In the genomic region with DNA sequence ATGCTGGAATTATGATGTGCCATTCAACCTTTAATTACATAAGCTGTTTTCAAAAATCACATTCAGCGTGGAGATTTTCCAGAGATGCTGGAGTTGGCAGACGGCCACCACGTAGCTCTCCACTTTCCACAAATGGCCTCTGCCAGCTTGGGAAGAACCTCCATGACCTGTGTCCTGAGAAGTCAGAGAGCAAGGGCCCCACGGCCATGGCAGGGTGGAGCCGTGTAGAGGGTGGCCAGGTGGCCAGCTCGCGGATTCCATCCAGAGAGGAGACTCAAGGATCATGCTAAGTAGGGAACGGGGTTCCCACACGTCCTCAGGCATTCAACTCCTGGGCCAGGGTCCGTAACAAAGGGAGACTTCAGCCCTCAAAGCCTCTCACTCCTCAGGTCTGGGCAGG, we compare ENCODE assay signal across 9 cellular contexts. TPM values are rescaled to one million over a fixed set of nuclear protein-coding genes. Genes with fewer than 3 reads are reported as not detected.
DNase-seq lines count a peak whose midpoint lies in the region; ATAC-seq and TF ChIP-seq lines count a peak whose summit lies in the region.
"Had no signal": no experiment of that assay in that cellular context is flagged by ENCODE, and none has a peak within 500 bp of the region (broad histone marks: within the 10 kb centered on the region; RNA-seq: fewer than 3 reads in every experiment).

No MANE protein-coding gene starts in this region.

- TF ChIP-seq EP300 in suprapubic skin (IDR thresholded peaks at IDR 0.05) = no peak

- intact Hi-C loops in activated CD8-positive, alpha-beta T cell treated with anti-CD3 and anti-CD28 coated beads for 36 hours (cut with micrococcal nuclease) = loop anchor here (5.0 kb wide), 1 partner anchor 65 kb away; the partner anchor contains the start of gene FUCA1
- intact Hi-C loops in lower lobe of right lung (cut with DNase I) = no loop called here

- H3K4me1 Mint-ChIP-seq in activated CD8-positive, alpha-beta memory T cell treated with anti-CD3 and anti-CD28 coated beads, Interleukin-2, amount 10 ng/mL, durations not matched to agents 7 days and 5 days = peaks cover 13% of the 10 kb centered on the region
- peaks cover 13% of the 10 kb centered on the region for H3K4me1 Mint-ChIP-seq in activated CD8-positive, alpha-beta T cell treated with anti-CD3 and anti-CD28 coated beads for 36 hours (ENCODE audit: low read depth)

- H3K36me3 ChIP-seq in lower lobe of right lung = peaks cover 37% of the 10 kb centered on the region
- peaks cover 17% of the 10 kb centered on the region for H3K36me3 ChIP-seq in suprapubic skin
- H3K36me3 ChIP-seq: BE2C had no signal

- no peak for ATAC-seq in activated CD8-positive, alpha-beta memory T cell treated with anti-CD3 and anti-CD28 coated beads, Interleukin-2, amount 10 ng/mL, durations not matched to agents 7 days and 5 days
- ATAC-seq in activated CD8-positive, alpha-beta T cell treated with anti-CD3 and anti-CD28 coated beads for 36 hours = no peak
- ATAC-seq in lower lobe of right lung = no peak
- ATAC-seq in GM18868 (IDR thresholded peaks at IDR 0.05; ENCODE audit: unreplicated experiment) = no peak
- no peak for ATAC-seq in GM21381 (IDR thresholded peaks at IDR 0.05; ENCODE audit: unreplicated experiment)

- peaks cover 1% of the 10 kb centered on the region for H3K36me3 Mint-ChIP-seq in activated CD8-positive, alpha-beta memory T cell treated with anti-CD3 and anti-CD28 coated beads, Interleukin-2, amount 10 ng/mL, durations not matched to agents 7 days and 5 days
- H3K36me3 Mint-ChIP-seq in activated CD8-positive, alpha-beta T cell treated with anti-CD3 and anti-CD28 coated beads for 36 hours (ENCODE audit: low read depth) = peaks cover 17% of the 10 kb centered on the region

- 20% methylated on average over 5 of the region's 10 CpGs for WGBS in suprapubic skin

- TF ChIP-seq POLR2A in suprapubic skin (IDR thresholded peaks at IDR 0.05) = no peak

- peak overlapping the region; percentile 24 for H3K27ac Mint-ChIP-seq in activated CD8-positive, alpha-beta memory T cell treated with anti-CD3 and anti-CD28 coated beads, Interleukin-2, amount 10 ng/mL, durations not matched to agents 7 days and 5 days
- no peak overlapping the region for H3K27ac Mint-ChIP-seq in activated CD8-positive, alpha-beta T cell treated with anti-CD3 and anti-CD28 coated beads for 36 hours

- H3K9me3 ChIP-seq in lower lobe of right lung = no peaks in the 10 kb centered on the region
- H3K9me3 ChIP-seq in suprapubic skin = no peaks in the 10 kb centered on the region
- H3K9me3 ChIP-seq: BE2C had no signal

- H3K4me3 ChIP-seq in lower lobe of right lung (peak overlapping the region; percentile 94), suprapubic skin (peak overlapping the region; percentile 95)

- no peaks in the 10 kb centered on the region for H3K9me3 Mint-ChIP-seq in activated CD8-positive, alpha-beta memory T cell treated with anti-CD3 and anti-CD28 coated beads, Interleukin-2, amount 10 ng/mL, durations not matched to agents 7 days and 5 days (ENCODE audit: low read depth)
- H3K9me3 Mint-ChIP-seq in activated CD8-positive, alpha-beta T cell treated with anti-CD3 and anti-CD28 coated beads for 36 hours = no peaks in the 10 kb centered on the region

- H3K27me3 ChIP-seq in lower lobe of right lung (ENCODE audit: low read depth) (no peaks in the 10 kb centered on the region), suprapubic skin (no peaks in the 10 kb centered on the region)
- H3K27me3 ChIP-seq: BE2C had no signal

- CTCF ChIA-PET in activated CD8-positive, alpha-beta memory T cell treated with anti-CD3 and anti-CD28 coated beads, Interleukin-2, amount 10 ng/mL, durations not matched to agents 7 days and 5 days (lab: Charles Lee) = interaction anchor here (0.8 to 5.1 kb wide), 7 partner anchors 9 to 108 kb away, joined by 3 to 44 read pairs (median 5); partner anchors contain the start of genes FUCA1 and LYPLA2
- CTCF ChIA-PET in activated CD8-positive, alpha-beta T cell treated with anti-CD3 and anti-CD28 coated beads for 36 hours (lab: Charles Lee) = interaction anchor here (1.0 to 5.5 kb wide), 8 partner anchors 9 to 115 kb away, joined by 3 to 47 read pairs (median 6); partner anchors contain the start of genes LYPLA2 and PITHD1

- peaks cover 34% of the 10 kb centered on the region for H3K4me1 ChIP-seq in lower lobe of right lung
- peaks cover 29% of the 10 kb centered on the region for H3K4me1 ChIP-seq in suprapubic skin
- H3K4me1 ChIP-seq: BE2C had no signal

- peak overlapping the region; percentile 41 for H3K4me3 Mint-ChIP-seq in activated CD8-positive, alpha-beta memory T cell treated with anti-CD3 and anti-CD28 coated beads, Interleukin-2, amount 10 ng/mL, durations not matched to agents 7 days and 5 days
- peak overlapping the region; percentile 92 for H3K4me3 Mint-ChIP-seq in activated CD8-positive, alpha-beta T cell treated with anti-CD3 and anti-CD28 coated beads for 36 hours

- TF ChIP-seq CTCF in activated CD8-positive, alpha-beta T cell treated with anti-CD3 and anti-CD28 coated beads for 36 hours (IDR thresholded peaks at IDR 0.05) = no peak
- TF ChIP-seq CTCF in lower lobe of right lung (IDR thresholded peaks at IDR 0.05) = no peak
- no peak for TF ChIP-seq CTCF in suprapubic skin (IDR thresholded peaks at IDR 0.05)

- peak overlapping the region; percentile 99 for H3K27ac ChIP-seq in lower lobe of right lung
- H3K27ac ChIP-seq in suprapubic skin = peak overlapping the region; percentile 93

- H3K27me3 Mint-ChIP-seq in activated CD8-positive, alpha-beta memory T cell treated with anti-CD3 and anti-CD28 coated beads, Interleukin-2, amount 10 ng/mL, durations not matched to agents 7 days and 5 days = no peaks in the 10 kb centered on the region
- H3K27me3 Mint-ChIP-seq in activated CD8-positive, alpha-beta T cell treated with anti-CD3 and anti-CD28 coated beads for 36 hours = no peaks in the 10 kb centered on the region

- POLR2A ChIA-PET in activated CD8-positive, alpha-beta T cell treated with anti-CD3 and anti-CD28 coated beads for 36 hours (lab: Charles Lee) = interaction anchor here (0.8 to 16.5 kb wide), 11 partner anchors 8 to 179 kb away, joined by 3 to 168 read pairs (median 5); partner anchors contain the start of genes HMGCL, LYPLA2, PITHD1 and PNRC2

- no peak for DNase-seq in activated CD8-positive, alpha-beta memory T cell treated with anti-CD3 and anti-CD28 coated beads, Interleukin-2, amount 10 ng/mL, durations not matched to agents 7 days and 5 days
- DNase-seq in activated CD8-positive, alpha-beta memory T cell treated with anti-CD3 and anti-CD28 coated beads, Interleukin-2, amount 50 U/mL, for 4 hours = no peak
- no peak for DNase-seq in activated CD8-positive, alpha-beta T cell treated with anti-CD3 and anti-CD28 coated beads for 36 hours
- no peak for DNase-seq in lower lobe of right lung
- no peak for DNase-seq in suprapubic skin (ENCODE audit: low spot score in 2 of 2)
- no peak for DNase-seq in activated effector memory CD4-positive, alpha-beta T cell treated with anti-CD3 and anti-CD28 coated beads, Interleukin-2, amount 50 U/mL, for 16 hours
- DNase-seq: BE2C had no signal

RNA-seq across cellular contexts. Expression of gene GALE, which starts 1.3 kb away (rescaled TPM):
- 10 to 100 TPM; 39.0 to 41.2 TPM for total RNA-seq in activated CD8-positive, alpha-beta memory T cell treated with anti-CD3 and anti-CD28 coated beads, Interleukin-2, amount 10 ng/mL, durations not matched to agents 7 days and 5 days
- 10 to 100 TPM; 40.7 to 43.6 TPM for total RNA-seq in activated CD8-positive, alpha-beta T cell treated with anti-CD3 and anti-CD28 coated beads for 36 hours
- total RNA-seq in lower lobe of right lung = 49.8 TPM
- total RNA-seq in suprapubic skin = 10 to 100 TPM; 15.4 to 26.6 (median 16.9) TPM

RNA-seq across cellular contexts. Expression of gene LYPLA2, which starts 10.9 kb away (rescaled TPM):
- 10 to 100 TPM; 75.7 to 87.2 TPM for total RNA-seq in activated CD8-positive, alpha-beta memory T cell treated with anti-CD3 and anti-CD28 coated beads, Interleukin-2, amount 10 ng/mL, durations not matched to agents 7 days and 5 days
- 10 to 100 TPM; 57.0 to 59.2 TPM for total RNA-seq in activated CD8-positive, alpha-beta T cell treated with anti-CD3 and anti-CD28 coated beads for 36 hours
- 44.2 TPM for total RNA-seq in lower lobe of right lung
- 10 to 100 TPM; 52.7 to 76.9 (median 63.6) TPM for total RNA-seq in suprapubic skin

RNA-seq across cellular contexts. Expression of gene HMGCL, which starts 23.4 kb away (rescaled TPM):
- total RNA-seq in activated CD8-positive, alpha-beta memory T cell treated with anti-CD3 and anti-CD28 coated beads, Interleukin-2, amount 10 ng/mL, durations not matched to agents 7 days and 5 days = 10 to 100 TPM; 23.8 to 29.0 TPM
- 10 to 100 TPM; 44.9 to 46.0 TPM for total RNA-seq in activated CD8-positive, alpha-beta T cell treated with anti-CD3 and anti-CD28 coated beads for 36 hours
- total RNA-seq in lower lobe of right lung (39.3 TPM), suprapubic skin (10 to 100 TPM; 17.7 to 41.9 (median 29.3) TPM)

RNA-seq across cellular contexts. Expression of gene PITHD1, which starts 23.7 kb away (rescaled TPM):
- total RNA-seq in activated CD8-positive, alpha-beta memory T cell treated with anti-CD3 and anti-CD28 coated beads, Interleukin-2, amount 10 ng/mL, durations not matched to agents 7 days and 5 days = 10 to 100 TPM; 52.9 to 67.1 TPM
- 10 to 100 TPM; 65.8 to 65.9 TPM for total RNA-seq in activated CD8-positive, alpha-beta T cell treated with anti-CD3 and anti-CD28 coated beads for 36 hours
- total RNA-seq in lower lobe of right lung (46.6 TPM), suprapubic skin (10 to 100 TPM; 49.4 to 93.1 (median 74.3) TPM)

RNA-seq across cellular contexts. Expression of gene ELOA, which starts 58.6 kb away (rescaled TPM):
- 10 to 100 TPM; 30.1 to 40.7 TPM for total RNA-seq in activated CD8-positive, alpha-beta memory T cell treated with anti-CD3 and anti-CD28 coated beads, Interleukin-2, amount 10 ng/mL, durations not matched to agents 7 days and 5 days
- 10 to 100 TPM; 29.7 to 29.9 TPM for total RNA-seq in activated CD8-positive, alpha-beta T cell treated with anti-CD3 and anti-CD28 coated beads for 36 hours
- total RNA-seq in lower lobe of right lung = 64.2 TPM
- 10 to 100 TPM; 38.2 to 58.2 (median 42.8) TPM for total RNA-seq in suprapubic skin
